Comparison of ENCODE assay signal across 29 cellular contexts in the genomic region with DNA sequence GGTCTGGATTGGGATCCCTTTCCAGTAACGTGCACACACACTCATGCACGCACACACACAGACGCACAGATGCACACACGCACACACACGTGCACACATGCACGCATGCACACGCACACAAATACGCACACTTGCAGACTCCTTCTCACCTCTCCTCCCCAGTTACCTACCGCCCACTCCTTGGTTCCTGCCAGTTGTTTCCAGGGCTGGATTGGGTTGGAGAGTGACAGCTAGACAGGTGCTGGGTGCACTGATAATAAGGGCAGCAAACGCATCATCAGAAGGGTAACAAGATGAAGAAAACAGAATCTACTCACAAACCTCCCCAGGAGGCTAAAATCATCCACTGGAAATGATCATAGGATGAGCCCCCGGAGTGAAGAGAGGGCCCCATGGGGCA.
"Had no signal": no experiment of that assay in that cellular context is flagged by ENCODE, and none has a peak within 500 bp of the region (broad histone marks: within the 10 kb centered on the region; RNA-seq: fewer than 3 reads in every experiment).

No MANE protein-coding gene starts in this region.

- H3K4me1 Mint-ChIP-seq: natural killer cell; nephron; stimulated activated effector memory CD8-positive, alpha-beta T cell treated with anti-CD3 and anti-CD28 coated beads, Interleukin-12 subunit alpha, Interleukin-12 subunit beta, amount 100 ng/mL, for 72 hours had no signal

- H3K36me3 Mint-ChIP-seq: natural killer cell; neural progenitor cell; stimulated activated effector memory CD8-positive, alpha-beta T cell treated with anti-CD3 and anti-CD28 coated beads, Interleukin-12 subunit alpha, Interleukin-12 subunit beta, amount 100 ng/mL, for 72 hours; stimulated activated naive B cell treated with anti-CD40 and anti-IgM and Interleukin-4, amounts not matched to agents 10 μg/mL and 1 μg/mL and 100 μg/mL, for 72 hours; type B pancreatic cell had no signal

- DNase-seq: natural killer cell; occipital lobe; ovary; posterior cingulate gyrus; psoas muscle; right cardiac atrium; right lobe of liver; sigmoid colon; small intestine; stimulated activated CD4-positive, alpha-beta T cell treated with anti-CD3 and anti-CD28 coated beads, Interleukin-15, amount 100 ng/mL, for 24 hours; stimulated activated CD4-positive, alpha-beta T cell treated with anti-CD3 and anti-CD28 coated beads, Interleukin-2, amount 100 ng/mL, for 24 hours; stimulated activated CD4-positive, alpha-beta T cell treated with anti-CD3 and anti-CD28 coated beads, Interleukin-2, amount 100 ng/mL, for 48 hours; stimulated activated CD4-positive, alpha-beta T cell treated with anti-CD3 and anti-CD28 coated beads, Interleukin-4, amount 100 ng/mL, for 24 hours; stimulated activated naive B cell treated with anti-CD40 and anti-IgM and Interleukin-4, amounts not matched to agents 10 μg/mL and 1 μg/mL and 100 μg/mL, for 72 hours; stimulated activated naive CD4-positive, alpha-beta T cell treated with Interleukin-2 at 50 U/mL for 16 hours; stomach; testis; tibial artery; transverse colon; upper lobe of right lung; uterus had no signal

- H2AFZ ChIP-seq: neural progenitor cell, parathyroid adenoma had no signal

- H3K36me3 ChIP-seq: neural progenitor cell, ovary, right lobe of liver, sigmoid colon, stomach, suprapubic skin, tibial artery, transverse colon, upper lobe of right lung, uterus had no signal

- H3K27me3 Mint-ChIP-seq: progenitor cell of endocrine pancreas; stimulated activated naive CD8-positive, alpha-beta T cell treated with anti-CD3 and anti-CD28 coated beads, Interleukin-15, Interleukin-2, amounts not matched to agents 100 ng/mL and 50 ng/mL, for 24 hours had no signal

- H3K4me3 ChIP-seq: neural progenitor cell, ovary, psoas muscle, right lobe of liver, sigmoid colon, stomach, suprapubic skin, testis, tibial artery, transverse colon, upper lobe of right lung, uterus had no signal

- H3K27ac ChIP-seq: neural progenitor cell, ovary, parathyroid adenoma, psoas muscle, right lobe of liver, sigmoid colon, stomach, suprapubic skin, testis, tibial artery, transverse colon, upper lobe of right lung, uterus had no signal

- FAIRE-seq: small intestine had no signal

- H3K9ac ChIP-seq: neural progenitor cell, parathyroid adenoma had no signal

- H3K4me1 ChIP-seq: parathyroid adenoma, psoas muscle, right lobe of liver, sigmoid colon, stomach, suprapubic skin, testis, tibial artery, transverse colon, uterus had no signal

- H3K9me3 Mint-ChIP-seq: natural killer cell; nephron; neural progenitor cell; stimulated activated effector memory CD8-positive, alpha-beta T cell treated with anti-CD3 and anti-CD28 coated beads, Interleukin-12 subunit alpha, Interleukin-12 subunit beta, amount 100 ng/mL, for 72 hours; stimulated activated naive B cell treated with anti-CD40 and anti-IgM and Interleukin-4, amounts not matched to agents 10 μg/mL and 1 μg/mL and 100 μg/mL, for 72 hours; stimulated activated naive CD8-positive, alpha-beta T cell treated with anti-CD3 and anti-CD28 coated beads, Interleukin-15, Interleukin-2, amounts not matched to agents 100 ng/mL and 50 ng/mL, for 24 hours; type B pancreatic cell had no signal

- H3K79me2 ChIP-seq: parathyroid adenoma had no signal

- ATAC-seq: natural killer cell; psoas muscle; right cardiac atrium; right lobe of liver; stimulated activated effector memory CD8-positive, alpha-beta T cell treated with anti-CD3 and anti-CD28 coated beads, Interleukin-12 subunit alpha, Interleukin-12 subunit beta, amount 100 ng/mL, for 72 hours; stimulated activated naive B cell treated with anti-CD40 and anti-IgM and Interleukin-4, amounts not matched to agents 10 μg/mL and 1 μg/mL and 100 μg/mL, for 72 hours; upper lobe of right lung had no signal

- H3K27me3 ChIP-seq: neural progenitor cell, ovary, right lobe of liver, sigmoid colon, testis, tibial artery, transverse colon, upper lobe of right lung, uterus had no signal

- H3K27ac Mint-ChIP-seq: natural killer cell; nephron; neural progenitor cell; progenitor cell of endocrine pancreas; stimulated activated effector memory CD8-positive, alpha-beta T cell treated with anti-CD3 and anti-CD28 coated beads, Interleukin-12 subunit alpha, Interleukin-12 subunit beta, amount 100 ng/mL, for 72 hours; stimulated activated naive B cell treated with anti-CD40 and anti-IgM and Interleukin-4, amounts not matched to agents 10 μg/mL and 1 μg/mL and 100 μg/mL, for 72 hours; stimulated activated naive CD8-positive, alpha-beta T cell treated with anti-CD3 and anti-CD28 coated beads, Interleukin-15, Interleukin-2, amounts not matched to agents 100 ng/mL and 50 ng/mL, for 24 hours; type B pancreatic cell had no signal

- H3K4me2 ChIP-seq: neural progenitor cell had no signal

- H3K9me3 ChIP-seq: ovary, psoas muscle, right lobe of liver, sigmoid colon, stomach, suprapubic skin, testis, tibial artery, transverse colon, upper lobe of right lung, uterus had no signal

- H3K4me3 Mint-ChIP-seq: natural killer cell; nephron; neural progenitor cell; stimulated activated effector memory CD8-positive, alpha-beta T cell treated with anti-CD3 and anti-CD28 coated beads, Interleukin-12 subunit alpha, Interleukin-12 subunit beta, amount 100 ng/mL, for 72 hours; stimulated activated naive B cell treated with anti-CD40 and anti-IgM and Interleukin-4, amounts not matched to agents 10 μg/mL and 1 μg/mL and 100 μg/mL, for 72 hours; stimulated activated naive CD8-positive, alpha-beta T cell treated with anti-CD3 and anti-CD28 coated beads, Interleukin-15, Interleukin-2, amounts not matched to agents 100 ng/mL and 50 ng/mL, for 24 hours; type B pancreatic cell had no signal
